10 cellular contexts compared by ENCODE assay signal in genomic region chr12:89345376-89345775, GRCh38. TPM values are rescaled to one million over a fixed set of nuclear protein-coding genes. Genes with fewer than 3 reads are reported as not detected.
DNase-seq lines count a peak whose midpoint lies in the region; ATAC-seq and TF ChIP-seq lines count a peak whose summit lies in the region.
"Had no signal": no experiment of that assay in that cellular context is flagged by ENCODE, and none has a peak within 500 bp of the region (broad histone marks: within the 10 kb centered on the region; RNA-seq: fewer than 3 reads in every experiment).

No MANE protein-coding gene starts in this region.

- no peak overlapping the region for H3K4me3 ChIP-seq in right lobe of liver
- H3K4me3 ChIP-seq in subcutaneous abdominal adipose tissue (ENCODE audit: low read depth in 1 of 5, low read length in 5 of 5): peak overlapping the region in 2 of 5 donors; percentile 5 to 92
- H3K4me3 ChIP-seq in ascending aorta: no peak overlapping the region
- H3K4me3 ChIP-seq: HAP-1 had no signal

- no peak for DNase-seq in activated CD8-positive, alpha-beta memory T cell treated with anti-CD3 and anti-CD28 coated beads, Interleukin-2, amount 10 ng/mL, durations not matched to agents 7 days and 5 days
- DNase-seq in activated CD8-positive, alpha-beta memory T cell treated with anti-CD3 and anti-CD28 coated beads, Interleukin-2, amount 50 U/mL, for 48 hours: no peak
- DNase-seq in WTC11 (ENCODE audit: low spot score): no peak
- DNase-seq in right lobe of liver: no peak
- no peak for DNase-seq in head of caudate nucleus
- no peak for DNase-seq in ascending aorta (ENCODE audit: low spot score in 2 of 2)
- DNase-seq: activated CD4-positive, alpha-beta T cell treated with anti-CD3 and anti-CD28 coated beads for 1 hour had no signal

- no peak overlapping the region for H3K4me3 Mint-ChIP-seq in activated CD8-positive, alpha-beta memory T cell treated with anti-CD3 and anti-CD28 coated beads, Interleukin-2, amount 10 ng/mL, durations not matched to agents 7 days and 5 days
- H3K4me3 Mint-ChIP-seq in WTC11: peak overlapping the region; percentile 97

- no peak for TF ChIP-seq CTCF in WTC11 (IDR thresholded peaks at IDR 0.05)
- no peak for TF ChIP-seq CTCF in right lobe of liver (IDR thresholded peaks at IDR 0.05)
- no peak for TF ChIP-seq CTCF in ascending aorta (IDR thresholded peaks at IDR 0.05)

- peaks cover 0 to 12% (median 0%) of the 10 kb centered on the region in 4 donors for H3K36me3 ChIP-seq in right lobe of liver
- H3K36me3 ChIP-seq in subcutaneous abdominal adipose tissue (ENCODE audit: control insufficient read depth in 5 of 5, insufficient read depth in 5 of 5, low read length in 5 of 5): peaks cover 12 to 26% (median 15%) of the 10 kb centered on the region in 5 donors
- peaks cover 0 to 26% of the 10 kb centered on the region in 2 donors for H3K36me3 ChIP-seq in ascending aorta
- H3K36me3 ChIP-seq: HAP-1 had no signal

- CTCF ChIA-PET in activated CD8-positive, alpha-beta memory T cell treated with anti-CD3 and anti-CD28 coated beads, Interleukin-2, amount 10 ng/mL, durations not matched to agents 7 days and 5 days (lab: Charles Lee): interaction anchor here (0.7 to 2.6 kb wide), 15 partner anchors 8 to 326 kb away, joined by 3 to 10 read pairs (median 4); partner anchors contain the start of genes GALNT4 and POC1B
- CTCF ChIA-PET in WTC11 (lab: Charles Lee): interaction anchor here (0.8 to 2.3 kb wide), 11 partner anchors 9 to 393 kb away, joined by 3 to 13 read pairs (median 4); partner anchors contain the start of gene GALNT4

- H3K27me3 ChIP-seq in right lobe of liver (no peaks in the 10 kb centered on the region), subcutaneous abdominal adipose tissue (ENCODE audit: control insufficient read depth in 5 of 5, insufficient read depth in 4 of 5, low read length in 5 of 5) (no peaks in the 10 kb centered on the region), ascending aorta (no peaks in the 10 kb centered on the region)

- POLR2A ChIA-PET in WTC11 (lab: Charles Lee): interaction anchor here (0.8 to 3.5 kb wide), 6 partner anchors 9 to 266 kb away, joined by 3 to 19 read pairs (median 4); no protein-coding TSS in a partner anchor

- H3K9me3 Mint-ChIP-seq in activated CD8-positive, alpha-beta memory T cell treated with anti-CD3 and anti-CD28 coated beads, Interleukin-2, amount 10 ng/mL, durations not matched to agents 7 days and 5 days (ENCODE audit: low read depth): peaks cover 5% of the 10 kb centered on the region
- no peaks in the 10 kb centered on the region for H3K9me3 Mint-ChIP-seq in WTC11

- peaks cover 70% of the 10 kb centered on the region for H3K4me1 Mint-ChIP-seq in activated CD8-positive, alpha-beta memory T cell treated with anti-CD3 and anti-CD28 coated beads, Interleukin-2, amount 10 ng/mL, durations not matched to agents 7 days and 5 days
- peaks cover 68% of the 10 kb centered on the region for H3K4me1 Mint-ChIP-seq in WTC11

- no peak for TF ChIP-seq POLR2A in right lobe of liver (IDR thresholded peaks at IDR 0.05)

- no peaks in the 10 kb centered on the region for H3K9me3 ChIP-seq in right lobe of liver
- H3K9me3 ChIP-seq in subcutaneous abdominal adipose tissue (ENCODE audit: control insufficient read depth in 5 of 5, low read length in 5 of 5): no peaks in the 10 kb centered on the region
- no peaks in the 10 kb centered on the region for H3K9me3 ChIP-seq in ascending aorta
- H3K9me3 ChIP-seq: HAP-1 had no signal

- H3K27ac Mint-ChIP-seq in activated CD8-positive, alpha-beta memory T cell treated with anti-CD3 and anti-CD28 coated beads, Interleukin-2, amount 10 ng/mL, durations not matched to agents 7 days and 5 days: peak overlapping the region; percentile 87
- peak overlapping the region; percentile 81 for H3K27ac Mint-ChIP-seq in WTC11

- H3K27ac ChIP-seq in right lobe of liver (peak overlapping the region; percentile 65 to 90 (median 67)), subcutaneous abdominal adipose tissue (ENCODE audit: low read depth, low read length) (peak overlapping the region; percentile 98), ascending aorta (no peak overlapping the region)

- ATAC-seq in activated CD8-positive, alpha-beta memory T cell treated with anti-CD3 and anti-CD28 coated beads, Interleukin-2, amount 10 ng/mL, durations not matched to agents 7 days and 5 days: no peak
- no peak; the same call in 1 of the 2 replicates for ATAC-seq in WTC11
- no peak for ATAC-seq in right lobe of liver
- ATAC-seq in HG03442 (IDR thresholded peaks at IDR 0.05; ENCODE audit: unreplicated experiment): no peak

- no peak overlapping the region for H3K9ac ChIP-seq in subcutaneous abdominal adipose tissue (ENCODE audit: low read length in 5 of 5)

- 50% methylated on average over 3 of the region's 3 CpGs for WGBS in right lobe of liver (ENCODE audit: insufficient coverage, low coverage, low lambda C conversion rate, missing lambda C conversion rate)

- peaks cover 58% of the 10 kb centered on the region for H3K36me3 Mint-ChIP-seq in activated CD8-positive, alpha-beta memory T cell treated with anti-CD3 and anti-CD28 coated beads, Interleukin-2, amount 10 ng/mL, durations not matched to agents 7 days and 5 days
- H3K36me3 Mint-ChIP-seq in WTC11: peaks cover 31% of the 10 kb centered on the region

- H3K27me3 Mint-ChIP-seq in activated CD8-positive, alpha-beta memory T cell treated with anti-CD3 and anti-CD28 coated beads, Interleukin-2, amount 10 ng/mL, durations not matched to agents 7 days and 5 days: no peaks in the 10 kb centered on the region
- H3K27me3 Mint-ChIP-seq in WTC11 (ENCODE audit: low read depth): peaks cover 3% of the 10 kb centered on the region

- intact Hi-C loops in right lobe of liver (cut with DNase I): no loop called here
- intact Hi-C loops in head of caudate nucleus (cut with DNase I): no loop called here
- intact Hi-C loops in ascending aorta (cut with DNase I): no loop called here

- H3K4me1 ChIP-seq in right lobe of liver (peaks cover 0 to 61% (median 22%) of the 10 kb centered on the region in 4 donors), subcutaneous abdominal adipose tissue (ENCODE audit: control insufficient read depth in 5 of 5, insufficient read depth in 5 of 5, low read length in 5 of 5) (peaks cover 3 to 75% (median 71%) of the 10 kb centered on the region in 5 donors), ascending aorta (peaks cover 4 to 31% of the 10 kb centered on the region in 2 donors)

TF ChIP-seq in WTC11, 78 proteins besides CTCF, POLR2A, EP300 and RAD21:
- TF ChIP-seq TEAD4 (CRISPR knock-in tag; IDR thresholded peaks at IDR 0.05) (no peak), MYBL2 (CRISPR knock-in tag; IDR thresholded peaks at IDR 0.05) (no peak), ATF1 (CRISPR knock-in tag; IDR thresholded peaks at IDR 0.05) (no peak), SMAD4 (CRISPR knock-in tag; IDR thresholded peaks at IDR 0.05) (no peak), PRDM15 (CRISPR knock-in tag; IDR thresholded peaks at IDR 0.05) (no peak), FOXJ3 (CRISPR knock-in tag; IDR thresholded peaks at IDR 0.05; ENCODE audit: borderline replicate concordance) (no peak)
- TF ChIP-seq, protein P1, sequence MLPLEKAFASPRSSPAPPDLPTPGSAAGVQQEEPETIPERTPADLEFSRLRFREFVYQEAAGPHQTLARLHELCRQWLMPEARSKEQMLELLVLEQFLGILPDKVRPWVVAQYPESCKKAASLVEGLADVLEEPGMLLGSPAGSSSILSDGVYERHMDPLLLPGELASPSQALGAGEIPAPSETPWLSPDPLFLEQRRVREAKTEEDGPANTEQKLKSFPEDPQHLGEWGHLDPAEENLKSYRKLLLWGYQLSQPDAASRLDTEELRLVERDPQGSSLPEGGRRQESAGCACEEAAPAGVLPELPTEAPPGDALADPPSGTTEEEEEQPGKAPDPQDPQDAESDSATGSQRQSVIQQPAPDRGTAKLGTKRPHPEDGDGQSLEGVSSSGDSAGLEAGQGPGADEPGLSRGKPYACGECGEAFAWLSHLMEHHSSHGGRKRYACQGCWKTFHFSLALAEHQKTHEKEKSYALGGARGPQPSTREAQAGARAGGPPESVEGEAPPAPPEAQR (CRISPR knock-in tag; IDR thresholded peaks at IDR 0.05): no peak

RNA-seq across cellular contexts. Expression of gene DUSP6, which starts 6.9 kb away (rescaled TPM):
- total RNA-seq in activated CD8-positive, alpha-beta memory T cell treated with anti-CD3 and anti-CD28 coated beads, Interleukin-2, amount 10 ng/mL, durations not matched to agents 7 days and 5 days: 100 to 1,000 TPM in 1 of 2 experiments, 10 to 100 TPM in 1; 76.3 to 100 TPM
- total RNA-seq in WTC11 (2021) (136 to 245 TPM (median 141 TPM) in 3 replicates), right lobe of liver (100 to 1,000 TPM in 2 of 6 experiments, 10 to 100 TPM in 4; 24.3 to 139 (median 50.4) TPM), ascending aorta (370 TPM)

Comparison
In these comparisons a context has a peak if more than half of its experiments do, and no peak if none do; other contexts are left out.
1. H3K27ac ChIP-seq: peak in right lobe of liver (3 of 3) and subcutaneous abdominal adipose tissue (single experiment); none in ascending aorta (0 of 2).